In genomic region chr12:57522887-57523705, GRCh38 we compare ENCODE assay signal across 8 cellular contexts. TPM values are rescaled to one million over a fixed set of nuclear protein-coding genes. Genes with fewer than 3 reads are reported as not detected.
DNase-seq lines count a peak whose midpoint lies in the region; ATAC-seq, FAIRE-seq and TF ChIP-seq lines count a peak whose summit lies in the region.

No MANE protein-coding gene starts in this region.

- no peaks in the 10 kb centered on the region for H3K9me3 ChIP-seq in MM.1S (replicated peaks; ENCODE audit: insufficient read depth, low read length)
- no peaks in the 10 kb centered on the region for H3K9me3 ChIP-seq in H1 (ENCODE audit: insufficient read depth in 2 of 2, low read depth in 1 of 2, low read length in 1 of 2)

- BruUV-seq in Calu3 (replicated peaks; lab: Mats Ljungman, UMichigan): TSS peak; percentile 24

- H3K4me2 ChIP-seq in MM.1S (ENCODE audit: low read depth, low read length) (peak overlapping the region; percentile 84), H1 (ENCODE audit: insufficient read depth in 1 of 2, low read depth in 2 of 2, low read length in 2 of 2) (peak overlapping the region; percentile 81 to 91), mesendoderm (ENCODE audit: low read length) (peak overlapping the region; percentile 68)

- peaks cover 55% of the 10 kb centered on the region for H3K79me2 ChIP-seq in MM.1S (ENCODE audit: low read length)
- peaks cover 0 to 24% of the 10 kb centered on the region in 2 experiments; a peak in 2 of 4 replicates for H3K79me2 ChIP-seq in H1 (ENCODE audit: control insufficient read depth in 1 of 2, insufficient read depth in 2 of 2, low read length in 2 of 2)
- H3K79me2 ChIP-seq in mesendoderm (ENCODE audit: control insufficient read depth, insufficient read depth, low read length): peaks cover 4% of the 10 kb centered on the region

- no peak overlapping the region for H4K91ac ChIP-seq in H1 (replicated peaks; ENCODE audit: insufficient read length, low read length)

- peaks cover 21% of the 10 kb centered on the region for H3K4me1 ChIP-seq in MM.1S (ENCODE audit: low read length)
- H3K4me1 ChIP-seq in H1 (replicated peaks in 1 of 4; ENCODE audit: control insufficient read depth in 3 of 4, insufficient read depth in 4 of 4, low read length in 3 of 4): peaks cover 8 to 24% (median 14%) of the 10 kb centered on the region in 4 experiments
- H3K4me1 ChIP-seq in mesendoderm (ENCODE audit: control insufficient read depth, low read depth, low read length): peaks cover 9% of the 10 kb centered on the region

- H3K79me1 ChIP-seq in H1 (ENCODE audit: low read depth, low read length) (no peaks in the 10 kb centered on the region; the same call in 1 of the 2 replicates), mesendoderm (ENCODE audit: low read length) (peaks cover 5% of the 10 kb centered on the region)

- peak overlapping the region; percentile 73 for H3K9ac ChIP-seq in MM.1S (ENCODE audit: low read length)
- H3K9ac ChIP-seq in H1 (replicated peaks in 1 of 4; ENCODE audit: extremely low read depth in 1 of 4, low read depth in 3 of 4, low read length in 3 of 4): peak overlapping the region in 3 of 4 experiments; percentile 1 to 55 (median 48); a peak in 6 of 7 replicates
- peak overlapping the region; percentile 76 for H3K9ac ChIP-seq in mesendoderm (ENCODE audit: low read length)

- H2AK5ac ChIP-seq in H1 (ENCODE audit: low read depth, low read length): 0 out of 2 replicates have a peak overlapping the region, but pooled peaks have one; percentile 2
- H2AK5ac ChIP-seq in mesendoderm (ENCODE audit: low read length): no peak overlapping the region

- H2BK120ac ChIP-seq in H1 (replicated peaks; ENCODE audit: low read depth, low read length): peak overlapping the region; percentile 15
- H2BK120ac ChIP-seq in mesendoderm (ENCODE audit: low read depth, low read length): no peak overlapping the region

- no peak overlapping the region for H3K14ac ChIP-seq in H1 (ENCODE audit: insufficient read length)

- CTCF ChIA-PET in Calu3 (lab: Charles Lee) (no interaction called here), H1 (lab: Charles Lee; ENCODE audit: partially characterized antibody) (interaction anchor here (0.9 to 4.8 kb wide), 6 partner anchors 9 to 67 kb away, joined by 3 to 29 read pairs (median 5); partner anchors contain the start of gene INHBE)

- no peaks in the 10 kb centered on the region for H3K27me3 Mint-ChIP-seq in Calu3 (ENCODE audit: unreplicated experiment)

- no peak for TF ChIP-seq EP300 in H1 (IDR thresholded peaks at IDR 0.05; ENCODE audit: borderline replicate concordance in 1 of 2, low read depth in 2 of 2, low read length in 2 of 2)

- H3K4me3 Mint-ChIP-seq in Calu3 (ENCODE audit: low read depth, unreplicated experiment): peak overlapping the region; percentile 95

- intact Hi-C loops in Calu3 (cut with micrococcal nuclease; ENCODE audit: unreplicated experiment): no loop called here

- H3K27me3 ChIP-seq in MM.1S (replicated peaks; ENCODE audit: insufficient read depth, low read length): no peaks in the 10 kb centered on the region
- no peaks in the 10 kb centered on the region for H3K27me3 ChIP-seq in H1 (replicated peaks in 1 of 4; ENCODE audit: control insufficient read depth in 3 of 4, extremely low read depth in 1 of 4, insufficient read depth in 3 of 4, low read length in 3 of 4)
- H3K27me3 ChIP-seq in mesendoderm (ENCODE audit: insufficient read depth, low read length, poor library complexity): no peaks in the 10 kb centered on the region

- H3K56ac ChIP-seq in H1 (replicated peaks; ENCODE audit: insufficient read length, low read depth, low read length): peak overlapping the region; percentile 42
- H3K56ac ChIP-seq in mesendoderm (ENCODE audit: low read length): peak overlapping the region; percentile 94

- H3K27ac ChIP-seq in MM.1S (ENCODE audit: low read length) (peak overlapping the region; percentile 25; the same call in 1 of the 2 replicates), H1 (ENCODE audit: low read depth, low read length) (no peak overlapping the region; the same call in 1 of the 2 replicates), mesendoderm (ENCODE audit: low read depth, low read length) (peak overlapping the region; percentile 86), temporal lobe (ENCODE audit: low read depth, low read length) (peak overlapping the region; percentile 79)

- H3K4me3 ChIP-seq in MM.1S (ENCODE audit: low read length) (peak overlapping the region; percentile 87), H1 (ENCODE audit: extremely low read depth in 1 of 4, insufficient read depth in 2 of 4, low read depth in 3 of 4, low read length in 4 of 4) (peak overlapping the region; percentile 58 to 95 (median 83)), mesendoderm (ENCODE audit: low read length) (peak overlapping the region; percentile 45)

- no peak for TF ChIP-seq POLR2A in H1 (IDR thresholded peaks at IDR 0.05; ENCODE audit: control extremely low read depth in 1 of 2, low read depth in 2 of 2, low read length in 2 of 2)

- H2AFZ ChIP-seq in MM.1S (ENCODE audit: low read length) (peak overlapping the region; percentile 55; the same call in 1 of the 2 replicates), H1 (ENCODE audit: low read length) (no peak overlapping the region)

- no peaks in the 10 kb centered on the region for H3K9me2 ChIP-seq in MM.1S (replicated peaks; ENCODE audit: insufficient read depth, low read length)

- peaks cover 32% of the 10 kb centered on the region for H3F3A ChIP-seq in MM.1S (ENCODE audit: insufficient read depth, low read length)

- peak overlapping the region; percentile 8 for H4K5ac ChIP-seq in H1 (ENCODE audit: insufficient read length, low read depth, low read length)
- H4K5ac ChIP-seq in mesendoderm (ENCODE audit: low read length): no peak overlapping the region

- TF ChIP-seq RAD21 in H1 (IDR thresholded peaks at IDR 0.05 in 1 of 2, conservative IDR thresholded peaks at IDR 0.05 in 1 of 2; ENCODE audit: low read depth in 2 of 2, low read length in 2 of 2): no peak

- peaks cover 47% of the 10 kb centered on the region for H3K4me1 Mint-ChIP-seq in Calu3 (ENCODE audit: low read depth, unreplicated experiment)

- peaks cover 99% of the 10 kb centered on the region for H3K36me3 Mint-ChIP-seq in Calu3 (ENCODE audit: insufficient read depth, unreplicated experiment)

- peaks cover 19% of the 10 kb centered on the region for H3K23me2 ChIP-seq in H1 (ENCODE audit: low read depth, low read length)

- ATAC-seq in HG02759 (IDR thresholded peaks at IDR 0.05; ENCODE audit: unreplicated experiment): no peak

- H3K27ac Mint-ChIP-seq in Calu3 (ENCODE audit: unreplicated experiment): peak overlapping the region; percentile 88

- H2BK20ac ChIP-seq in H1 (ENCODE audit: low read length): no peak overlapping the region

- 6% methylated on average over 12 of the region's 38 CpGs; no CpG with 5 or more reads in 1 of the 2 experiments for WGBS in H1 (ENCODE audit: extremely low coverage in 1 of 2, insufficient coverage in 1 of 2, insufficient read length in 1 of 2, insufficient replicate concordance in 2 of 2, low coverage in 1 of 2, low lambda C conversion rate in 2 of 2, missing lambda C conversion rate in 1 of 2), 2 experiments
- WGBS in mesendoderm (ENCODE audit: extremely low coverage, insufficient coverage, low lambda C conversion rate): no CpG with 5 or more reads among the region's 38 CpGs

- H2BK12ac ChIP-seq in H1 (ENCODE audit: low read depth, low read length): no peak overlapping the region

- TF ChIP-seq CTCF in Calu3 (IDR thresholded peaks at IDR 0.05; ENCODE audit: unreplicated experiment) (no peak), MM.1S (IDR thresholded peaks at IDR 0.05; ENCODE audit: low read length) (no peak), H1 (IDR thresholded peaks at IDR 0.05; ENCODE audit: control extremely low read depth in 1 of 3, insufficient read depth in 1 of 3, low read depth in 1 of 3, low read length in 3 of 3) (no peak)

- DNase-seq in Calu3 (no peak), MM.1S (peak; percentile 11), H1 (ENCODE audit: low read depth in 1 of 2, low spot score in 2 of 2) (peak in 1 of 2 experiments; percentile 65), mesendoderm (peak; percentile 82), frontal cortex (ENCODE audit: low spot score in 2 of 2) (no peak)
- DNase-seq in activated CD4-positive, alpha-beta T cell treated with anti-CD3 and anti-CD28 coated beads for 4 hours: peak; percentile 53 to 66

- H2BK15ac ChIP-seq in H1 (ENCODE audit: low read length) (no peak overlapping the region), mesendoderm (replicated peaks; ENCODE audit: low read depth) (no peak overlapping the region)

- H3K4ac ChIP-seq in H1 (replicated peaks; ENCODE audit: insufficient read length, low read depth, low read length) (peak overlapping the region; percentile 84), mesendoderm (ENCODE audit: low read depth, low read length) (peak overlapping the region; percentile 38)

- no peaks in the 10 kb centered on the region for H4K20me1 ChIP-seq in MM.1S (ENCODE audit: insufficient read depth, low read length)
- H4K20me1 ChIP-seq in H1 (replicated peaks in 1 of 2; ENCODE audit: control insufficient read depth in 1 of 2, insufficient read depth in 2 of 2, low read length in 2 of 2): peaks cover 7 to 18% of the 10 kb centered on the region in 2 experiments

- peak overlapping the region; percentile 83 for H3K18ac ChIP-seq in H1 (ENCODE audit: extremely low read depth, low read length)
- H3K18ac ChIP-seq in mesendoderm (ENCODE audit: low read length): peak overlapping the region; percentile 56

- POLR2A ChIA-PET in H1 (lab: Charles Lee; ENCODE audit: partially characterized antibody): interaction anchor here (0.8 to 4.5 kb wide), 15 partner anchors 9 to 214 kb away, joined by 3 to 26 read pairs (median 6); partner anchors contain the start of genes DCTN2 and INHBE

- H4K8ac ChIP-seq in H1 (ENCODE audit: extremely low read depth, insufficient read depth, low read length) (peak overlapping the region; percentile 7; the same call in 1 of the 2 replicates), mesendoderm (ENCODE audit: low read depth, low read length) (no peak overlapping the region)

- peak overlapping the region; percentile 61; the same call in 1 of the 2 replicates for H2BK5ac ChIP-seq in H1 (ENCODE audit: low read depth, low read length)
- H2BK5ac ChIP-seq in mesendoderm (ENCODE audit: low read length): no peak overlapping the region

- H3K36me3 ChIP-seq in MM.1S (replicated peaks; ENCODE audit: insufficient read depth, low read length): peaks cover 4% of the 10 kb centered on the region; the same call in 1 of the 2 replicates
- H3K36me3 ChIP-seq in H1 (ENCODE audit: control insufficient read depth in 2 of 4, insufficient read depth in 4 of 4, low read length in 3 of 4): peaks cover under 1 to 30% (median 4%) of the 10 kb centered on the region in 4 experiments; a peak in 6 of 8 replicates
- peaks cover 3% of the 10 kb centered on the region for H3K36me3 ChIP-seq in mesendoderm (ENCODE audit: control insufficient read depth, insufficient read depth, low read length)

- FAIRE-seq in H1 (lab: Jason Lieb, UNC) (no peak), frontal cortex (lab: Jason Lieb, UNC) (no peak)

- H3K9me3 Mint-ChIP-seq in Calu3 (ENCODE audit: low read depth, unreplicated experiment): no peaks in the 10 kb centered on the region

- H3K23ac ChIP-seq in H1 (ENCODE audit: insufficient read length) (no peak overlapping the region), mesendoderm (ENCODE audit: low read length) (peak overlapping the region; percentile 76)

RNA-seq across cellular contexts. Expression of gene MBD6, which starts 0.5 kb away (rescaled TPM):
- total RNA-seq in Calu3 (2022): 119 and 127 TPM in 2 replicates
- 32.3 and 32.7 TPM in 2 replicates for total RNA-seq in H1 (2021; fragmentation: NEBNext Ultra II Directional; extraction: Animal tissue kit (Norgen Biotek cat#: 25700))
- polyA plus RNA-seq in H1 (2011; rRNA removed): 3.9 and 6.9 TPM in 2 replicates
- 3.0 TPM for polyA plus RNA-seq in H1 (2011; cell fraction: cytosol; rRNA removed)
- 38.7 TPM for polyA plus RNA-seq in H1 (2011; cell fraction: nucleus; rRNA removed)
- 24.6 to 39.6 TPM (median 28.7 TPM) in 4 replicates for polyA plus RNA-seq in H1 (2012, experiment 1 of 2)
- 13.7 TPM for polyA plus RNA-seq in H1 (2012, experiment 2 of 2)
- 15.7 TPM for polyA plus RNA-seq in H1 (2013, experiment 1 of 2)
- polyA plus RNA-seq in H1 (2013, experiment 2 of 2): 14.7 TPM
- polyA minus RNA-seq in H1 (2011; rRNA and poly(A)+ RNA removed): 7.2 and 9.6 TPM in 2 replicates
- 3.5 TPM for polyA minus RNA-seq in H1 (2011; cell fraction: cytosol; rRNA and poly(A)+ RNA removed)
- 20.6 TPM for polyA minus RNA-seq in H1 (2011; cell fraction: nucleus; rRNA and poly(A)+ RNA removed)
- 18.9 TPM for polyA plus RNA-seq in mesendoderm (2013, experiment 1 of 2)
- 17.3 TPM for polyA plus RNA-seq in mesendoderm (2013, experiment 2 of 2)
- total RNA-seq in temporal lobe: 8.1 TPM
- 1.2 TPM for total RNA-seq in frontal cortex

RNA-seq across cellular contexts. Expression of gene DDIT3, which starts 2.8 kb away (rescaled TPM):
- total RNA-seq in Calu3 (2022) (70.2 and 80.5 TPM in 2 replicates), temporal lobe (6.1 TPM), frontal cortex (4.9 TPM)
- total RNA-seq in H1 (2021; fragmentation: NEBNext Ultra II Directional; extraction: Animal tissue kit (Norgen Biotek cat#: 25700)): 4.9 TPM in 2 replicates
- 4.7 and 5.7 TPM in 2 replicates for polyA plus RNA-seq in H1 (2011; rRNA removed)
- 8.3 TPM for polyA plus RNA-seq in H1 (2011; cell fraction: cytosol; rRNA removed)
- 7.3 TPM for polyA plus RNA-seq in H1 (2011; cell fraction: nucleus; rRNA removed)
- 7.7 to 11.2 TPM (median 8.3 TPM) in 4 replicates for polyA plus RNA-seq in H1 (2012, experiment 1 of 2)
- 3.0 TPM for polyA plus RNA-seq in H1 (2012, experiment 2 of 2)
- 5.7 TPM for polyA plus RNA-seq in H1 (2013, experiment 1 of 2)
- 5.5 TPM for polyA plus RNA-seq in H1 (2013, experiment 2 of 2)
- 6.0 and 7.0 TPM in 2 replicates for polyA minus RNA-seq in H1 (2011; rRNA and poly(A)+ RNA removed)
- polyA minus RNA-seq in H1 (2011; cell fraction: cytosol; rRNA and poly(A)+ RNA removed): 4.0 TPM
- 14.7 TPM for polyA minus RNA-seq in H1 (2011; cell fraction: nucleus; rRNA and poly(A)+ RNA removed)
- polyA plus RNA-seq in mesendoderm (2013, experiment 1 of 2): 8.2 TPM
- 7.6 TPM for polyA plus RNA-seq in mesendoderm (2013, experiment 2 of 2)

RNA-seq across cellular contexts. Expression of gene DCTN2, which starts 23.9 kb away (rescaled TPM):
- total RNA-seq in Calu3 (2022) (121 and 131 TPM in 2 replicates), temporal lobe (116 TPM), frontal cortex (136 TPM)
- total RNA-seq in H1 (2021; fragmentation: NEBNext Ultra II Directional; extraction: Animal tissue kit (Norgen Biotek cat#: 25700)): 89.3 and 90.3 TPM in 2 replicates
- 91.9 and 140 TPM in 2 replicates for polyA plus RNA-seq in H1 (2011; rRNA removed)
- polyA plus RNA-seq in H1 (2011; cell fraction: cytosol; rRNA removed): 111 TPM
- polyA plus RNA-seq in H1 (2011; cell fraction: nucleus; rRNA removed): 108 TPM
- 106 to 119 TPM (median 115 TPM) in 4 replicates for polyA plus RNA-seq in H1 (2012, experiment 1 of 2)
- polyA plus RNA-seq in H1 (2012, experiment 2 of 2): 135 TPM
- polyA plus RNA-seq in H1 (2013, experiment 1 of 2): 75.6 TPM
- polyA plus RNA-seq in H1 (2013, experiment 2 of 2): 79.1 TPM
- 102 and 111 TPM in 2 replicates for polyA minus RNA-seq in H1 (2011; rRNA and poly(A)+ RNA removed)
- polyA minus RNA-seq in H1 (2011; cell fraction: cytosol; rRNA and poly(A)+ RNA removed): 113 TPM
- 72.6 TPM for polyA minus RNA-seq in H1 (2011; cell fraction: nucleus; rRNA and poly(A)+ RNA removed)
- 63.1 TPM for polyA plus RNA-seq in mesendoderm (2013, experiment 1 of 2)
- polyA plus RNA-seq in mesendoderm (2013, experiment 2 of 2): 63.6 TPM

RNA-seq across cellular contexts. Expression of gene KIF5A, which starts 26.7 kb away (rescaled TPM):
- total RNA-seq in Calu3 (2022) (0.10 TPM in 1 of 2 replicates, not detected in the other), temporal lobe (79.9 TPM), frontal cortex (42.8 TPM)
- 21.9 and 22.8 TPM in 2 replicates for total RNA-seq in H1 (2021; fragmentation: NEBNext Ultra II Directional; extraction: Animal tissue kit (Norgen Biotek cat#: 25700))
- 10.7 and 11.7 TPM in 2 replicates for polyA plus RNA-seq in H1 (2011; rRNA removed)
- polyA plus RNA-seq in H1 (2011; cell fraction: cytosol; rRNA removed): 16.5 TPM
- 32.8 TPM for polyA plus RNA-seq in H1 (2011; cell fraction: nucleus; rRNA removed)
- 16.3 to 20.8 TPM (median 19.3 TPM) in 4 replicates for polyA plus RNA-seq in H1 (2012, experiment 1 of 2)
- 3.2 TPM for polyA plus RNA-seq in H1 (2012, experiment 2 of 2)
- 10.6 TPM for polyA plus RNA-seq in H1 (2013, experiment 1 of 2)
- 9.6 TPM for polyA plus RNA-seq in H1 (2013, experiment 2 of 2)
- 19.8 and 21.8 TPM in 2 replicates for polyA minus RNA-seq in H1 (2011; rRNA and poly(A)+ RNA removed)
- polyA minus RNA-seq in H1 (2011; cell fraction: cytosol; rRNA and poly(A)+ RNA removed): 12.0 TPM
- polyA minus RNA-seq in H1 (2011; cell fraction: nucleus; rRNA and poly(A)+ RNA removed): 18.9 TPM
- polyA plus RNA-seq in mesendoderm (2013, experiment 1 of 2): 2.4 TPM
- 2.6 TPM for polyA plus RNA-seq in mesendoderm (2013, experiment 2 of 2)

RNA-seq across cellular contexts. Expression of gene MARS1, which starts 35.2 kb away (rescaled TPM):
- total RNA-seq in Calu3 (2022): 358 and 369 TPM in 2 replicates
- 398 and 407 TPM in 2 replicates for total RNA-seq in H1 (2021; fragmentation: NEBNext Ultra II Directional; extraction: Animal tissue kit (Norgen Biotek cat#: 25700))
- polyA plus RNA-seq in H1 (2011; rRNA removed): 194 and 255 TPM in 2 replicates
- 252 TPM for polyA plus RNA-seq in H1 (2011; cell fraction: cytosol; rRNA removed)
- 777 TPM for polyA plus RNA-seq in H1 (2011; cell fraction: nucleus; rRNA removed)
- 284 to 339 TPM (median 323 TPM) in 4 replicates for polyA plus RNA-seq in H1 (2012, experiment 1 of 2)
- polyA plus RNA-seq in H1 (2012, experiment 2 of 2): 230 TPM
- 724 TPM for polyA plus RNA-seq in H1 (2013, experiment 1 of 2)
- polyA plus RNA-seq in H1 (2013, experiment 2 of 2): 726 TPM
- polyA minus RNA-seq in H1 (2011; rRNA and poly(A)+ RNA removed): 393 and 430 TPM in 2 replicates
- 168 TPM for polyA minus RNA-seq in H1 (2011; cell fraction: cytosol; rRNA and poly(A)+ RNA removed)
- polyA minus RNA-seq in H1 (2011; cell fraction: nucleus; rRNA and poly(A)+ RNA removed): 352 TPM
- polyA plus RNA-seq in mesendoderm (2013, experiment 1 of 2): 723 TPM
- 704 TPM for polyA plus RNA-seq in mesendoderm (2013, experiment 2 of 2)
- total RNA-seq in temporal lobe: 64.9 TPM
- 82.3 TPM for total RNA-seq in frontal cortex

Comparison
In these comparisons a context has a peak if more than half of its experiments do, and no peak if none do; other contexts are left out.
1. DNase-seq: peak in MM.1S (single experiment), activated CD4-positive, alpha-beta T cell treated with anti-CD3 and anti-CD28 coated beads for 4 hours (2 of 2) and mesendoderm (single experiment); none in Calu3 (single experiment) and frontal cortex (0 of 2).
2. Peak in every context shown above with its lines, with median percentiles within 50 percentile points of each other: H3K4me2 ChIP-seq, H3K4me3 ChIP-seq and H3K9ac ChIP-seq.